ENCODE assay signal across 17 cellular contexts in genomic region chr10:118962159-118962863, GRCh38.
DNase-seq lines count a peak whose midpoint lies in the region; ATAC-seq and TF ChIP-seq lines count a peak whose summit lies in the region.
"Had no signal": no experiment of that assay in that cellular context is flagged by ENCODE, and none has a peak within 500 bp of the region (broad histone marks: within the 10 kb centered on the region; RNA-seq: fewer than 3 reads in every experiment).

No MANE protein-coding gene starts in this region.

- in situ Hi-C loops in IMR-90 (cut with MboI; ENCODE audit: low sequenced_read_pairs): no loop called here

- H4K20me1 ChIP-seq in IMR-90 (ENCODE audit: insufficient read depth, low read length): no peaks in the 10 kb centered on the region

- H3K4me3 Mint-ChIP-seq in Caco-2 (ENCODE audit: unreplicated experiment) (no peak overlapping the region), endodermal cell (no peak overlapping the region), neural crest cell (no peak overlapping the region)

- no peak overlapping the region for H2BK5ac ChIP-seq in IMR-90 (ENCODE audit: low read depth, low read length, poor library complexity, severe bottlenecking)

- H2AK9ac ChIP-seq in IMR-90 (replicated peaks; ENCODE audit: low read depth, low read length, poor library complexity): peak overlapping the region; percentile 68

- H3K14ac ChIP-seq in IMR-90 (replicated peaks; ENCODE audit: low read depth, low read length): no peak overlapping the region

- H3K36me3 ChIP-seq in Caco-2 (ENCODE audit: control insufficient read depth, insufficient read depth, low read length): no peaks in the 10 kb centered on the region
- no peaks in the 10 kb centered on the region for H3K36me3 ChIP-seq in IMR-90 (ENCODE audit: control insufficient read depth, insufficient read depth, low read length)
- H3K36me3 ChIP-seq in endodermal cell (ENCODE audit: control insufficient read depth, insufficient read depth, low read length): no peaks in the 10 kb centered on the region

- WGBS in IMR-90 (ENCODE audit: extremely low coverage in 2 of 2, insufficient read length in 1 of 2), 2 experiments: 58% methylated on average over 5 of the region's 10 CpGs; no CpG with 5 or more reads in 1 of the 2 experiments
- WGBS in endodermal cell (ENCODE audit: insufficient coverage in 1 of 2, insufficient read length in 1 of 2), 2 experiments: 86 to 90% methylated on average over 9 to 10 of the region's 10 CpGs

- peak in 1 of 2 experiments; percentile 27 for DNase-seq in Caco-2
- DNase-seq in IMR-90: no peak
- peak; percentile 31 for DNase-seq in endodermal cell
- no peak for DNase-seq in neural crest cell (ENCODE audit: low read depth, low spot score)
- DNase-seq in GF-D8 (lab: John Stamatoyannopoulos, UW): no peak
- no peak for DNase-seq in coronary artery (ENCODE audit: low spot score)
- no peak for DNase-seq in NK-92 (lab: John Stamatoyannopoulos, UW; ENCODE audit: unreplicated experiment)
- DNase-seq: DMS 273 treated with DMSO at 0.1 percent for 48 hours, KG1, NCI-H1930, NCI-H345, NCI-H526, OCI-M1, SHP77 had no signal

- no peak overlapping the region for H2BK15ac ChIP-seq in IMR-90 (ENCODE audit: low read depth, low read length)

- no peak overlapping the region for H3K4me2 ChIP-seq in IMR-90 (ENCODE audit: low read depth, low read length)

- peak overlapping the region; percentile 44 for H3K27ac Mint-ChIP-seq in Caco-2 (ENCODE audit: unreplicated experiment)
- no peak overlapping the region for H3K27ac Mint-ChIP-seq in endodermal cell
- peak overlapping the region; percentile 64 for H3K27ac Mint-ChIP-seq in neural crest cell (ENCODE audit: unreplicated experiment)

- no peak for ATAC-seq in IMR-90 (ENCODE audit: low read depth)
- ATAC-seq: GM12878, HCT116 had no signal

- H2BK20ac ChIP-seq in IMR-90 (ENCODE audit: low read depth, low read length): no peak overlapping the region

- H4K5ac ChIP-seq in IMR-90 (ENCODE audit: low read depth, low read length): no peak overlapping the region

- BruUV-seq in Caco-2 (replicated peaks; lab: Mats Ljungman, UMichigan) (no TSS peak), IMR-90 (replicated peaks; lab: Mats Ljungman, UMichigan) (no TSS peak)

- H3K4me1 Mint-ChIP-seq in Caco-2 (ENCODE audit: low read depth, unreplicated experiment) (peaks cover 27% of the 10 kb centered on the region), endodermal cell (peaks cover 15% of the 10 kb centered on the region), neural crest cell (peaks cover 29% of the 10 kb centered on the region)

- no peak overlapping the region for H3K27ac ChIP-seq in IMR-90 (ENCODE audit: insufficient read depth, low read length)
- H3K27ac ChIP-seq in endodermal cell (ENCODE audit: low read depth, low read length): no peak overlapping the region
- no peak overlapping the region for H3K27ac ChIP-seq in coronary artery
- H3K27ac ChIP-seq: SK-N-MC had no signal

- TF ChIP-seq POLR2A in IMR-90 (IDR thresholded peaks at IDR 0.05; ENCODE audit: low read depth, low read length): no peak

- H3K18ac ChIP-seq in IMR-90 (ENCODE audit: low read depth, low read length): no peak overlapping the region

- no peaks in the 10 kb centered on the region for H3K36me3 Mint-ChIP-seq in Caco-2 (ENCODE audit: insufficient read depth, unreplicated experiment)
- no peaks in the 10 kb centered on the region for H3K36me3 Mint-ChIP-seq in endodermal cell (ENCODE audit: low read depth)
- no peaks in the 10 kb centered on the region for H3K36me3 Mint-ChIP-seq in neural crest cell (ENCODE audit: low read depth)

- no peak overlapping the region for H2BK120ac ChIP-seq in IMR-90 (ENCODE audit: low read depth, low read length)

- H3K23ac ChIP-seq in IMR-90 (ENCODE audit: low read depth, low read length): no peak overlapping the region

- H3K9me1 ChIP-seq in IMR-90 (ENCODE audit: insufficient read depth, low read length): no peaks in the 10 kb centered on the region

- H3K9me3 ChIP-seq in Caco-2 (peaks cover 5% of the 10 kb centered on the region; the same call in 1 of the 2 replicates), IMR-90 (ENCODE audit: control insufficient read depth, insufficient read depth, low read length) (no peaks in the 10 kb centered on the region; the same call in 1 of the 2 replicates), endodermal cell (ENCODE audit: control insufficient read depth, low read length) (no peaks in the 10 kb centered on the region)

- H3K4me3 ChIP-seq in Caco-2 (ENCODE audit: low read depth, low read length): no peak overlapping the region
- H3K4me3 ChIP-seq in IMR-90 (ENCODE audit: insufficient read depth, low read depth, low read length): no peak overlapping the region
- H3K4me3 ChIP-seq in endodermal cell (ENCODE audit: low read length): no peak overlapping the region
- no peak overlapping the region for H3K4me3 ChIP-seq in coronary artery
- H3K4me3 ChIP-seq: GM12878, SK-N-MC had no signal

- H3K9me3 Mint-ChIP-seq in Caco-2 (ENCODE audit: unreplicated experiment) (no peaks in the 10 kb centered on the region), endodermal cell (no peaks in the 10 kb centered on the region), neural crest cell (no peaks in the 10 kb centered on the region)

- H3K27me3 ChIP-seq in Caco-2 (replicated peaks; ENCODE audit: control insufficient read depth, insufficient read depth, low read length) (no peaks in the 10 kb centered on the region), IMR-90 (ENCODE audit: control insufficient read depth, insufficient read depth, low read length) (peaks cover 21% of the 10 kb centered on the region), endodermal cell (ENCODE audit: control insufficient read depth, insufficient read depth, low read length, poor library complexity, severe bottlenecking) (no peaks in the 10 kb centered on the region)

- no peaks in the 10 kb centered on the region for H3K27me3 Mint-ChIP-seq in Caco-2 (ENCODE audit: insufficient read depth, unreplicated experiment)
- peaks cover 1% of the 10 kb centered on the region for H3K27me3 Mint-ChIP-seq in endodermal cell (ENCODE audit: insufficient read depth)
- H3K27me3 Mint-ChIP-seq in neural crest cell (ENCODE audit: low read depth): no peaks in the 10 kb centered on the region

- H3K4ac ChIP-seq in IMR-90 (ENCODE audit: low read depth, low read length): no peak overlapping the region

- peaks cover 34% of the 10 kb centered on the region for H3K4me1 ChIP-seq in Caco-2
- peaks cover 7% of the 10 kb centered on the region for H3K4me1 ChIP-seq in IMR-90 (ENCODE audit: control insufficient read depth, insufficient read depth, low read length)
- H3K4me1 ChIP-seq in endodermal cell (ENCODE audit: control insufficient read depth, insufficient read depth, low read length): no peaks in the 10 kb centered on the region

- H2AFZ ChIP-seq in IMR-90 (replicated peaks; ENCODE audit: low read length, poor library complexity): no peak overlapping the region

- no peak overlapping the region for H3K56ac ChIP-seq in IMR-90 (ENCODE audit: extremely low read depth, insufficient read depth, low read length)

- no peak overlapping the region for H4K91ac ChIP-seq in IMR-90 (ENCODE audit: insufficient read depth, low read depth, low read length)

- dilution Hi-C loops in IMR-90 (cut with HindIII; ENCODE audit: low sequenced_read_pairs, unreplicated experiment): no loop called here

- intact Hi-C loops in Caco-2 (cut with micrococcal nuclease; ENCODE audit: unreplicated experiment): no loop called here
- intact Hi-C loops in IMR-90 (cut with micrococcal nuclease): no loop called here

- no peak overlapping the region for H2AK5ac ChIP-seq in IMR-90 (ENCODE audit: low read depth, low read length)

- TF ChIP-seq CTCF in Caco-2 (IDR thresholded peaks at IDR 0.05; ENCODE audit: insufficient read depth in 1 of 2, low read depth in 1 of 2, low read length in 1 of 2, severe bottlenecking in 1 of 2, unreplicated experiment in 1 of 2): no peak
- TF ChIP-seq CTCF in IMR-90 (conservative IDR thresholded peaks at IDR 0.05; ENCODE audit: low read depth, low read length): no peak
- TF ChIP-seq CTCF in endodermal cell (conservative IDR thresholded peaks at IDR 0.05): no peak
- no peak for TF ChIP-seq CTCF in neural crest cell (conservative IDR thresholded peaks at IDR 0.05)
- no peak for TF ChIP-seq CTCF in coronary artery (IDR thresholded peaks at IDR 0.05)

- TF ChIP-seq RAD21 in IMR-90 (IDR thresholded peaks at IDR 0.05; ENCODE audit: low read length): no peak

- no peaks in the 10 kb centered on the region for H3K79me1 ChIP-seq in IMR-90 (ENCODE audit: low read depth in 1 of 2, low read length in 2 of 2)

- H3K9ac ChIP-seq in IMR-90 (ENCODE audit: low read depth, low read length): no peak overlapping the region
- no peak overlapping the region for H3K9ac ChIP-seq in endodermal cell (ENCODE audit: extremely low read depth, low read length, poor library complexity, severe bottlenecking)

- POLR2A ChIA-PET in Caco-2 (lab: Charles Lee) (no interaction called here), IMR-90 (lab: Charles Lee; ENCODE audit: unreplicated experiment) (no interaction called here)

- CTCF ChIA-PET in Caco-2 (lab: Charles Lee) (no interaction called here), IMR-90 (lab: Yijun Ruan, JAX) (no interaction called here)

- no peak overlapping the region for H4K8ac ChIP-seq in IMR-90 (ENCODE audit: low read depth in 2 of 2, low read length in 2 of 2)

TF ChIP-seq in IMR-90, 13 proteins besides CTCF, POLR2A, EP300 and RAD21 (continues in another document):
- TF ChIP-seq CHD1 (IDR thresholded peaks at IDR 0.05; ENCODE audit: low read depth, low read length): no peak
- TF ChIP-seq BHLHE40 (IDR thresholded peaks at IDR 0.05; ENCODE audit: low read depth, low read length): no peak
- TF ChIP-seq, protein P1, sequence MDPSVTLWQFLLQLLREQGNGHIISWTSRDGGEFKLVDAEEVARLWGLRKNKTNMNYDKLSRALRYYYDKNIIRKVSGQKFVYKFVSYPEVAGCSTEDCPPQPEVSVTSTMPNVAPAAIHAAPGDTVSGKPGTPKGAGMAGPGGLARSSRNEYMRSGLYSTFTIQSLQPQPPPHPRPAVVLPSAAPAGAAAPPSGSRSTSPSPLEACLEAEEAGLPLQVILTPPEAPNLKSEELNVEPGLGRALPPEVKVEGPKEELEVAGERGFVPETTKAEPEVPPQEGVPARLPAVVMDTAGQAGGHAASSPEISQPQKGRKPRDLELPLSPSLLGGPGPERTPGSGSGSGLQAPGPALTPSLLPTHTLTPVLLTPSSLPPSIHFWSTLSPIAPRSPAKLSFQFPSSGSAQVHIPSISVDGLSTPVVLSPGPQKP (IDR thresholded peaks at IDR 0.05; ENCODE audit: borderline replicate concordance, low read depth, low read length): no peak
- no peak for TF ChIP-seq NFE2L2 (IDR thresholded peaks at IDR 0.05; ENCODE audit: low read depth, low read length)
- TF ChIP-seq, protein P2, sequence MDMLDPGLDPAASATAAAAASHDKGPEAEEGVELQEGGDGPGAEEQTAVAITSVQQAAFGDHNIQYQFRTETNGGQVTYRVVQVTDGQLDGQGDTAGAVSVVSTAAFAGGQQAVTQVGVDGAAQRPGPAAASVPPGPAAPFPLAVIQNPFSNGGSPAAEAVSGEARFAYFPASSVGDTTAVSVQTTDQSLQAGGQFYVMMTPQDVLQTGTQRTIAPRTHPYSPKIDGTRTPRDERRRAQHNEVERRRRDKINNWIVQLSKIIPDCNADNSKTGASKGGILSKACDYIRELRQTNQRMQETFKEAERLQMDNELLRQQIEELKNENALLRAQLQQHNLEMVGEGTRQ (IDR thresholded peaks at IDR 0.05; ENCODE audit: low read depth, low read length): no peak
- TF ChIP-seq FOS (IDR thresholded peaks at IDR 0.05; ENCODE audit: low read depth, low read length): no peak
